In genomic region chr17:73145641-73146040, GRCh38 we compare ENCODE assay signal across 2 cellular contexts.
TF ChIP-seq lines count a peak whose summit lies in the region.

No MANE protein-coding gene starts in this region.

TF ChIP-seq in HepG2, 621 proteins besides CTCF, POLR2A, EP300 and RAD21:
- TF ChIP-seq ZNF792 (CRISPR knock-in tag; IDR thresholded peaks at IDR 0.05) = peak; percentile 94
- TF ChIP-seq NCOR1 (IDR thresholded peaks at IDR 0.05; ENCODE audit: borderline replicate concordance, low read length) = no peak
- TF ChIP-seq ZC3H4 (CRISPR knock-in tag; IDR thresholded peaks at IDR 0.05; ENCODE audit: borderline replicate concordance) = no peak
- TF ChIP-seq ZNF331 (CRISPR knock-in tag; IDR thresholded peaks at IDR 0.05) = no peak
- TF ChIP-seq KMT2B (CRISPR knock-in tag; IDR thresholded peaks at IDR 0.05) = no peak
- TF ChIP-seq ZNF629 (CRISPR knock-in tag; conservative IDR thresholded peaks at IDR 0.05) = no peak
- TF ChIP-seq ZBTB4 (CRISPR knock-in tag; IDR thresholded peaks at IDR 0.05; ENCODE audit: borderline replicate concordance) = no peak

TF ChIP-seq in endothelial cell of umbilical vein, 7 proteins besides CTCF, POLR2A, EP300 and RAD21:
- no peak for TF ChIP-seq FOS (IDR thresholded peaks at IDR 0.05; ENCODE audit: borderline replicate concordance, insufficient read depth, low read length)
- TF ChIP-seq POLR2AphosphoS5 (IDR thresholded peaks at IDR 0.05; ENCODE audit: insufficient read depth, low read depth, low read length) = peak; percentile 35
- TF ChIP-seq MAX (IDR thresholded peaks at IDR 0.05; ENCODE audit: insufficient read depth, insufficient read length) = no peak
- no peak for TF ChIP-seq MYC (IDR thresholded peaks at IDR 0.05; ENCODE audit: low read depth, low read length)
- TF ChIP-seq GATA2 (IDR thresholded peaks at IDR 0.05; ENCODE audit: insufficient read depth, insufficient read length, low read depth, low read length) = no peak
- TF ChIP-seq EZH2 (IDR thresholded peaks at IDR 0.05; ENCODE audit: borderline replicate concordance, low read depth, low read length, severe bottlenecking) = no peak
- no peak for TF ChIP-seq JUN (IDR thresholded peaks at IDR 0.05; ENCODE audit: borderline replicate concordance, insufficient read depth, insufficient read length, low read depth)
TF ChIP-seq in endothelial cell of umbilical vein: peak in this region for 1.
